1 cellular context compared by ENCODE assay signal in the genomic region with DNA sequence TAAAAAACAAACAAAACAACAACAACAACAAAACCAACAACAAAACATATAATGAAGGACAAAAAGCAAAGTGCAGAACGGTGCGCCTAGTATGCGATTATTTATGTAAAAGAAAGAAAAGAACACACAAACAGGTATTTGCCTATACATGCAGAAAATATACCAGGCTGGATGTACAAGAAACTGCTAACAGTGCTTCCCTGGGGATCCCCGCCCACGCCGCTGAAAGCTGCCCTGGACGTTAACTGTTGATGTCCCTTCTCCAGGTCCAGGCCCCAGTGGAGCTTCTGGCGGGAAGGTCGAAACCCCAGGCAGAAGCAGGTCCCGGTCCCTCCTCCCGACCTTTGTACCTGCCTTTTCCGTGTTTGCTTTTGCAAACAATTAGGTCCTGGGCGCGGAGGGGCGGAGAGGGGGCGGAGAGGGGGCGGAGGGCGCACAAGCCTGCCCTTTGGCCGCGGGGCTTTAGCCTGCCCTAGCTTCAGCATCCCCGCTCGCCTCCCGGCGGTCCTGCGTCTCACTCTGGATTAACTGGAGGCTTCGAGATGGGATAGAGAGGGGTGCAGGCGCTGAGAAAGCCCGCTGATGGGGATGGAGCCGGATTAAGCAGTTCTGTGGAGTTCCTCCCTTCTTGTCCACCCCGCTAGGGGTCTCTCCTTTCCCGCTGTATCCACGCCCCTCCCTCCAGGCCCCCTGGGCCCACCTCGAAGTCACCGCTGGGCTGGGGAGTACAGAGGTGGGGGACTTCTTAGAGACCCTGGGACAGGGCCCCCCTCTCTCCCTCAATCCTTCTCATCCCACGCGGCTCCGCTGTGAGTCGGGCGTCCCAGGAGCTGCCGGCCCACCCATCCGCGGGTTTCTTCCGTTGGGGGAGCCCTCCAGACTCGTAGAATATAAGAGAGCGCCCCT.
TF ChIP-seq lines count a peak whose summit lies in the region.

No MANE protein-coding gene starts in this region.

TF ChIP-seq in HepG2, 621 proteins besides CTCF, POLR2A, EP300 and RAD21 (continued from another document and continues in another):
- TF ChIP-seq, protein P1, sequence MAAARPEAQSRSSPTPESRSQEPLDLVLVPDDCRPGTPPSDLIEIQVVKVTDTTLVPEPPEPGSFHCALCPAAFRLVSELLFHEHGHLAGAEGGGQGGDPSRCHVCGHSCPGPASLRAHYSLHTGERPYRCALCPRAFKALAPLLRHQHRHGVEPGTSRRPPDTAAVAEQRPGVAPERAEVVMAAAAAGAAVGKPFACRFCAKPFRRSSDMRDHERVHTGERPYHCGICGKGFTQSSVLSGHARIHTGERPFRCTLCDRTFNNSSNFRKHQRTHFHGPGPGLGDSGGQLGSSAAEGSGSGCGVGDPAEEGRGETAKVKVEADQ (CRISPR knock-in tag; IDR thresholded peaks at IDR 0.05; ENCODE audit: borderline replicate concordance) = no peak; the same call in 1 of the 2 replicates
- no peak for TF ChIP-seq FIP1L1 (IDR thresholded peaks at IDR 0.05; ENCODE audit: borderline replicate concordance, insufficient read depth, low read depth, low read length)
- no peak for TF ChIP-seq PHB2 (IDR thresholded peaks at IDR 0.05; ENCODE audit: partially characterized antibody)
- TF ChIP-seq, protein P2, sequence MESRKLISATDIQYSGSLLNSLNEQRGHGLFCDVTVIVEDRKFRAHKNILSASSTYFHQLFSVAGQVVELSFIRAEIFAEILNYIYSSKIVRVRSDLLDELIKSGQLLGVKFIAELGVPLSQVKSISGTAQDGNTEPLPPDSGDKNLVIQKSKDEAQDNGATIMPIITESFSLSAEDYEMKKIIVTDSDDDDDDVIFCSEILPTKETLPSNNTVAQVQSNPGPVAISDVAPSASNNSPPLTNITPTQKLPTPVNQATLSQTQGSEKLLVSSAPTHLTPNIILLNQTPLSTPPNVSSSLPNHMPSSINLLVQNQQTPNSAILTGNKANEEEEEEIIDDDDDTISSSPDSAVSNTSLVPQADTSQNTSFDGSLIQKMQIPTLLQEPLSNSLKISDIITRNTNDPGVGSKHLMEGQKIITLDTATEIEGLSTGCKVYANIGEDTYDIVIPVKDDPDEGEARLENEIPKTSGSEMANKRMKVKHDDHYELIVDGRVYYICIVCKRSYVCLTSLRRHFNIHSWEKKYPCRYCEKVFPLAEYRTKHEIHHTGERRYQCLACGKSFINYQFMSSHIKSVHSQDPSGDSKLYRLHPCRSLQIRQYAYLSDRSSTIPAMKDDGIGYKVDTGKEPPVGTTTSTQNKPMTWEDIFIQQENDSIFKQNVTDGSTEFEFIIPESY (CRISPR knock-in tag; IDR thresholded peaks at IDR 0.05) = peak; percentile 78
- no peak for TF ChIP-seq PREB (CRISPR knock-in tag; IDR thresholded peaks at IDR 0.05)
- TF ChIP-seq NCOA5 (CRISPR knock-in tag; IDR thresholded peaks at IDR 0.05) = no peak
- TF ChIP-seq KDM1A (CRISPR knock-in tag; IDR thresholded peaks at IDR 0.05) = 0 out of 2 replicates have a peak, but pooled peaks have one; percentile 56
- TF ChIP-seq, protein P3, sequence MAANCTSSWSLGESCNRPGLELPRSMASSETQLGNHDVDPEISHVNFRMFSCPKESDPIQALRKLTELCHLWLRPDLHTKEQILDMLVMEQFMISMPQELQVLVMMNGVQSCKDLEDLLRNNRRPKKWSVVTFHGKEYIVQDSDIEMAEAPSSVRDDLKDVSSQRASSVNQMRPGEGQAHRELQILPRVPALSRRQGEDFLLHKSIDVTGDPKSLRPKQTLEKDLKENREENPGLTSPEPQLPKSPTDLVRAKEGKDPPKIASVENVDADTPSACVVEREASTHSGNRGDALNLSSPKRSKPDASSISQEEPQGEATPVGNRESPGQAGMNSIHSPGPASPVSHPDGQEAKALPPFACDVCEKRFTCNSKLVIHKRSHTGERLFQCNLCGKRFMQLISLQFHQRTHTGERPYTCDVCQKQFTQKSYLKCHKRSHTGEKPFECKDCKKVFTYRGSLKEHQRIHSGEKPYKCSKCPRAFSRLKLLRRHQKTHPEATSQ (CRISPR knock-in tag; IDR thresholded peaks at IDR 0.05; ENCODE audit: borderline replicate concordance) = peak; percentile 96
- TF ChIP-seq PRDM10 (CRISPR knock-in tag; IDR thresholded peaks at IDR 0.05; ENCODE audit: low read depth) = peak; percentile 77; the same call in 1 of the 2 replicates
- 0 out of 2 replicates have a peak, but pooled peaks have one; percentile 68 for TF ChIP-seq TGIF2 (CRISPR knock-in tag; IDR thresholded peaks at IDR 0.05)
- TF ChIP-seq ZNF558 (CRISPR knock-in tag; IDR thresholded peaks at IDR 0.05; ENCODE audit: borderline replicate concordance) = no peak
- no peak for TF ChIP-seq NFIB (CRISPR knock-in tag; IDR thresholded peaks at IDR 0.05; ENCODE audit: borderline replicate concordance)
- no peak for TF ChIP-seq RBAK (CRISPR knock-in tag; IDR thresholded peaks at IDR 0.05)
- TF ChIP-seq ZUFSP (CRISPR knock-in tag; IDR thresholded peaks at IDR 0.05; ENCODE audit: borderline replicate concordance) = no peak
- peak; percentile 27; the same call in 1 of the 2 replicates for TF ChIP-seq FOSL1 (CRISPR knock-in tag; IDR thresholded peaks at IDR 0.05; ENCODE audit: borderline replicate concordance)
- no peak for TF ChIP-seq ZNF33A (CRISPR knock-in tag; IDR thresholded peaks at IDR 0.05; ENCODE audit: borderline replicate concordance)
- peak; percentile 82; the same call in 1 of the 2 replicates for TF ChIP-seq IKZF5 (CRISPR knock-in tag; IDR thresholded peaks at IDR 0.05)
- TF ChIP-seq MTF1 (CRISPR knock-in tag; IDR thresholded peaks at IDR 0.05) = no peak
- TF ChIP-seq KDM3A (CRISPR knock-in tag; IDR thresholded peaks at IDR 0.05; ENCODE audit: low read depth) = peak; percentile 95
- TF ChIP-seq RXRA (CRISPR knock-in tag; IDR thresholded peaks at IDR 0.05) = peak; percentile 91; the same call in 1 of the 2 replicates
- peak; percentile 80; the same call in 1 of the 2 replicates for TF ChIP-seq ETV5 (CRISPR knock-in tag; IDR thresholded peaks at IDR 0.05; ENCODE audit: borderline replicate concordance)
- TF ChIP-seq TARDBP (CRISPR knock-in tag; IDR thresholded peaks at IDR 0.05) = peak; percentile 94
- TF ChIP-seq HHEX (CRISPR knock-in tag; IDR thresholded peaks at IDR 0.05) = peak; percentile 79
- peak; percentile 74 for TF ChIP-seq GFI1 (CRISPR knock-in tag; IDR thresholded peaks at IDR 0.05; ENCODE audit: borderline replicate concordance)
- TF ChIP-seq ZNF253 (CRISPR knock-in tag; IDR thresholded peaks at IDR 0.05; ENCODE audit: borderline replicate concordance) = no peak
- no peak; the same call in none of the 2 replicates for TF ChIP-seq KDM5A (IDR thresholded peaks at IDR 0.05; ENCODE audit: borderline replicate concordance, low read length)
- TF ChIP-seq ZNF318 (CRISPR knock-in tag; IDR thresholded peaks at IDR 0.05) = peak; percentile 73; the same call in 1 of the 2 replicates
- TF ChIP-seq FOXA3 (CRISPR knock-in tag; IDR thresholded peaks at IDR 0.05) = peak; percentile 97
- TF ChIP-seq CEBPG (CRISPR knock-in tag; IDR thresholded peaks at IDR 0.05) = peak; percentile 76
- TF ChIP-seq MIER3 (CRISPR knock-in tag; IDR thresholded peaks at IDR 0.05; ENCODE audit: borderline replicate concordance) = peak; percentile 94
- peak; percentile 98 for TF ChIP-seq ZNF788 (CRISPR knock-in tag; IDR thresholded peaks at IDR 0.05; ENCODE audit: borderline replicate concordance)
